ENCODE assay signal across 13 cellular contexts in genomic region chr1:46405204-46405555, GRCh38. TPM values are rescaled to one million over a fixed set of nuclear protein-coding genes. Genes with fewer than 3 reads are reported as not detected.
A peak's percentile ranks its signal among the peaks of the same experiment; 100 is the strongest.
DNase-seq lines count a peak whose midpoint lies in the region; ATAC-seq and TF ChIP-seq lines count a peak whose summit lies in the region.
"Had no signal": no experiment of that assay in that cellular context is flagged by ENCODE, and none has a peak within 500 bp of the region (broad histone marks: within the 10 kb centered on the region; RNA-seq: fewer than 3 reads in every experiment).

No MANE protein-coding gene starts in this region.

- no CpG with 5 or more reads among the region's 12 CpGs for WGBS in esophagus muscularis mucosa

- H3K4me3 ChIP-seq in BLaER1 = no peak overlapping the region
- no peak overlapping the region for H3K4me3 ChIP-seq in esophagus muscularis mucosa
- H3K4me3 ChIP-seq in osteoblast (ENCODE audit: insufficient read depth, low read length) = no peak overlapping the region
- H3K4me3 ChIP-seq in upper lobe of right lung = no peak overlapping the region
- H3K4me3 ChIP-seq in MG63 = no peak overlapping the region
- H3K4me3 ChIP-seq: GM23338 had no signal

- ATAC-seq in upper lobe of right lung (no peak), GM18867 (IDR thresholded peaks at IDR 0.05; ENCODE audit: unreplicated experiment) (no peak), HG03097 (IDR thresholded peaks at IDR 0.05; ENCODE audit: low FRiP score, unreplicated experiment) (no peak)

- intact Hi-C loops in esophagus muscularis mucosa (cut with DNase I) = no loop called here
- intact Hi-C loops in upper lobe of right lung (cut with DNase I) = no loop called here

- H2AFZ ChIP-seq in osteoblast (ENCODE audit: low read length) = no peak overlapping the region
- H2AFZ ChIP-seq: GM23338 had no signal

- TF ChIP-seq EP300 in esophagus muscularis mucosa (IDR thresholded peaks at IDR 0.05) = no peak

- H3K9ac ChIP-seq in BLaER1 = peak overlapping the region; percentile 48; the same call in 1 of the 2 replicates

- TF ChIP-seq POLR2A in esophagus muscularis mucosa (IDR thresholded peaks at IDR 0.05; ENCODE audit: low read depth) = no peak

- H3K4me1 ChIP-seq in BLaER1 = peaks cover 50% of the 10 kb centered on the region
- peaks cover 17 to 32% (median 28%) of the 10 kb centered on the region in 4 donors for H3K4me1 ChIP-seq in esophagus muscularis mucosa
- H3K4me1 ChIP-seq in osteoblast (ENCODE audit: insufficient read depth, low read length) = peaks cover 8% of the 10 kb centered on the region
- H3K4me1 ChIP-seq in upper lobe of right lung = peaks cover 19% of the 10 kb centered on the region

- H3K9me3 ChIP-seq in BLaER1 = no peaks in the 10 kb centered on the region
- no peaks in the 10 kb centered on the region for H3K9me3 ChIP-seq in esophagus muscularis mucosa
- no peaks in the 10 kb centered on the region for H3K9me3 ChIP-seq in osteoblast (ENCODE audit: low read depth, low read length)
- no peaks in the 10 kb centered on the region for H3K9me3 ChIP-seq in upper lobe of right lung
- H3K9me3 ChIP-seq in MG63 = no peaks in the 10 kb centered on the region
- H3K9me3 ChIP-seq: Caco-2 had no signal

- H4K20me1 ChIP-seq in BLaER1 (peaks cover 80% of the 10 kb centered on the region), osteoblast (ENCODE audit: insufficient read depth, low read length) (no peaks in the 10 kb centered on the region)

- peak; percentile 91 for DNase-seq in esophagus muscularis mucosa (ENCODE audit: extremely low spot score)
- DNase-seq in osteoblast (ENCODE audit: insufficient read length, low spot score, missing footprints) = peak; percentile 56
- DNase-seq in upper lobe of right lung = peak; percentile 49
- no peak for DNase-seq in MG63
- DNase-seq: Caco-2; CD4-positive, alpha-beta T cell; HCEC 1CT had no signal

- H3K27ac ChIP-seq in BLaER1 = peak overlapping the region; percentile 60; the same call in 1 of the 2 replicates
- no peak overlapping the region for H3K27ac ChIP-seq in esophagus muscularis mucosa (replicated peaks in 1 of 4)
- no peak overlapping the region for H3K27ac ChIP-seq in osteoblast (ENCODE audit: low read depth, low read length)
- H3K27ac ChIP-seq in upper lobe of right lung = no peak overlapping the region
- H3K27ac ChIP-seq: C4-2B had no signal

- H3K36me3 ChIP-seq in BLaER1 = peaks cover 73% of the 10 kb centered on the region
- H3K36me3 ChIP-seq in esophagus muscularis mucosa = peaks cover 0 to 14% (median 5%) of the 10 kb centered on the region in 4 donors
- H3K36me3 ChIP-seq in osteoblast (ENCODE audit: insufficient read depth, low read length) = no peaks in the 10 kb centered on the region
- peaks cover 5% of the 10 kb centered on the region for H3K36me3 ChIP-seq in upper lobe of right lung
- H3K36me3 ChIP-seq in MG63 = no peaks in the 10 kb centered on the region; the same call in 1 of the 2 replicates

- TF ChIP-seq CTCF in esophagus muscularis mucosa (IDR thresholded peaks at IDR 0.05) = no peak
- TF ChIP-seq CTCF in osteoblast (IDR thresholded peaks at IDR 0.05; ENCODE audit: extremely low read depth, low read depth, low read length) = no peak
- TF ChIP-seq CTCF in upper lobe of right lung (IDR thresholded peaks at IDR 0.05) = no peak

- H3K79me2 ChIP-seq in osteoblast (ENCODE audit: insufficient read depth, low read length) = no peaks in the 10 kb centered on the region

- H3K4me2 ChIP-seq in BLaER1 = peak overlapping the region; percentile 42; the same call in 1 of the 2 replicates
- no peak overlapping the region for H3K4me2 ChIP-seq in osteoblast (ENCODE audit: insufficient read depth, low read length)

- H3K27me3 ChIP-seq in BLaER1 (no peaks in the 10 kb centered on the region), esophagus muscularis mucosa (no peaks in the 10 kb centered on the region), osteoblast (ENCODE audit: insufficient read depth, low read length) (no peaks in the 10 kb centered on the region), upper lobe of right lung (no peaks in the 10 kb centered on the region), MG63 (no peaks in the 10 kb centered on the region)

RNA-seq across cellular contexts. Expression of gene FAAH, which starts 11.1 kb away (rescaled TPM):
- 10 to 100 TPM in 1 of 4 donors, 1 to 10 TPM in 3; 3.7 to 10.6 (median 8.4) TPM for total RNA-seq in esophagus muscularis mucosa
- 2.4 and 4.0 TPM in 2 replicates for total RNA-seq in osteoblast
- total RNA-seq in upper lobe of right lung = 30.9 TPM
- total RNA-seq in MG63 (2014; rRNA removed; shearing (Covaris generic); ENCODE audit: low replicate concordance) = 0.16 and 1.4 TPM in 2 replicates
- total RNA-seq: A172 had no signal
